ENCODE assay signal across 2 cellular contexts in the genomic region with DNA sequence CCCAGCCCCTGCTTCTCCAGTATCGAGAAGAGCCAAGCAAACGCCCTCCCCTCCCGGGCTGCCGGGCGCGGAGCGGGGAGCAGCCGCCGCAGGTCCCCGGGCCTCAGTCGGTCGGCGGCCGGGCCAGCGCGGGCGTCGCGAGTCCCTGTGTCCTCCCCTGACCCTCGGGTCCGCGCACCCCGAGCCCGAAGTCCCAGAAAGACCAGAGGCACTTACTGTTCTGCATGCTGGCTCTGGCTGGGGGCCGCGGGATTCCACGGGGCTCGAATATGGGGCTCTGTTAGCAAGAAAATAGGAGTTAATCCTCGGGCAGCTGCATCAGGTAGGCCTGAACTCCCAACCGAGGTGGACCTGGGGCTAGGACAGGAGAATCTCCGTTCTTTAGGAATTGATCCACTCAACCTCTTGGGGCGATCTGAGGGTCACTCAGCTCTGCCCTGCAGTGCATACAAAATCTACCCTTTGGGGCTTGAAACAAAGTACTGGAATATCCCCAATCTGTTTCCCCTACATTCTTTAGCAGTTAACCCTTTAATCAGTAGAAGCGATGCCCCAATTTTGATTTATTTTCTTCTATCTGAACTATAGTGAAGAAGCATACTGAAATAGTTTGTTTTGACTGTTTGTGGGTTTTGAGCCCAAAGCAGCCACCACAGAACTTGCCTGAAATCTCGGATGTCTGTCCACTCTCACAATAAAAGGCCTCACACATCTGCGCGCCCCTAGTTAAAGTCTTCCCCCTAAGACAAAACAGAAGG.
TF ChIP-seq lines count a peak whose summit lies in the region.

No MANE protein-coding gene starts in this region.

TF ChIP-seq in H1, 55 proteins besides CTCF, POLR2A, EP300 and RAD21 (continues in another document):
- TF ChIP-seq NRF1 (IDR thresholded peaks at IDR 0.05; ENCODE audit: low read depth, low read length) (no peak), SIX5 (IDR thresholded peaks at IDR 0.05; ENCODE audit: low read depth, low read length) (no peak), JUN (IDR thresholded peaks at IDR 0.05; ENCODE audit: low read depth, low read length) (no peak), KDM1A (IDR thresholded peaks at IDR 0.05; ENCODE audit: borderline replicate concordance, low read length) (no peak), SP2 (IDR thresholded peaks at IDR 0.05; ENCODE audit: low read length) (no peak), HDAC2 (IDR thresholded peaks at IDR 0.05; ENCODE audit: borderline replicate concordance in 1 of 2, low read depth in 2 of 2, low read length in 2 of 2) (no peak), CHD7 (IDR thresholded peaks at IDR 0.05; ENCODE audit: insufficient replicate concordance, low read length) (no peak), GTF2F1 (IDR thresholded peaks at IDR 0.05; ENCODE audit: borderline replicate concordance, low read depth, low read length) (no peak), SP4 (IDR thresholded peaks at IDR 0.05; ENCODE audit: low read length) (no peak), SIRT6 (IDR thresholded peaks at IDR 0.05; ENCODE audit: low read length) (no peak), RBBP5 (IDR thresholded peaks at IDR 0.05; ENCODE audit: borderline replicate concordance, low read depth, low read length) (no peak), ASH2L (IDR thresholded peaks at IDR 0.05; ENCODE audit: low read length) (peak; percentile 43), MAFK (IDR thresholded peaks at IDR 0.05; ENCODE audit: low read depth, low read length) (no peak), SP1 (IDR thresholded peaks at IDR 0.05; ENCODE audit: low read depth, low read length) (no peak), CTBP2 (IDR thresholded peaks at IDR 0.05; ENCODE audit: borderline replicate concordance, insufficient read depth, insufficient read length, low read length) (peak; percentile 88), TAF7 (optimal IDR thresholded peaks at IDR 0.05; ENCODE audit: borderline replicate concordance, low read depth, low read length) (no peak), POLR2AphosphoS5 (IDR thresholded peaks at IDR 0.05; ENCODE audit: low read depth, low read length) (no peak)
- TF ChIP-seq, protein P1, sequence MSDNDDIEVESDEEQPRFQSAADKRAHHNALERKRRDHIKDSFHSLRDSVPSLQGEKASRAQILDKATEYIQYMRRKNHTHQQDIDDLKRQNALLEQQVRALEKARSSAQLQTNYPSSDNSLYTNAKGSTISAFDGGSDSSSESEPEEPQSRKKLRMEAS (IDR thresholded peaks at IDR 0.05), result no peak

TF ChIP-seq in HEK293T, 16 proteins besides CTCF, POLR2A, EP300 and RAD21:
- TF ChIP-seq L3MBTL2 (conservative IDR thresholded peaks at IDR 0.05), result no peak
- TF ChIP-seq FOXM1 (IDR thresholded peaks at IDR 0.05; ENCODE audit: borderline replicate concordance), result no peak
- TF ChIP-seq FOXA1 (IDR thresholded peaks at IDR 0.05), result no peak
- TF ChIP-seq NFRKB (IDR thresholded peaks at IDR 0.05), result no peak
- TF ChIP-seq, protein P2, sequence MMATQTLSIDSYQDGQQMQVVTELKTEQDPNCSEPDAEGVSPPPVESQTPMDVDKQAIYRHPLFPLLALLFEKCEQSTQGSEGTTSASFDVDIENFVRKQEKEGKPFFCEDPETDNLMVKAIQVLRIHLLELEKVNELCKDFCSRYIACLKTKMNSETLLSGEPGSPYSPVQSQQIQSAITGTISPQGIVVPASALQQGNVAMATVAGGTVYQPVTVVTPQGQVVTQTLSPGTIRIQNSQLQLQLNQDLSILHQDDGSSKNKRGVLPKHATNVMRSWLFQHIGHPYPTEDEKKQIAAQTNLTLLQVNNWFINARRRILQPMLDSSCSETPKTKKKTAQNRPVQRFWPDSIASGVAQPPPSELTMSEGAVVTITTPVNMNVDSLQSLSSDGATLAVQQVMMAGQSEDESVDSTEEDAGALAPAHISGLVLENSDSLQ (IDR thresholded peaks at IDR 0.05), result no peak
- no peak for TF ChIP-seq SUZ12 (IDR thresholded peaks at IDR 0.05)
- no peak for TF ChIP-seq CTBP1 (IDR thresholded peaks at IDR 0.05; ENCODE audit: borderline replicate concordance)
- no peak for TF ChIP-seq ELF4 (IDR thresholded peaks at IDR 0.05)
- no peak for TF ChIP-seq BHLHE40 (IDR thresholded peaks at IDR 0.05; ENCODE audit: borderline replicate concordance)
- TF ChIP-seq SP1 (IDR thresholded peaks at IDR 0.05), result no peak
- TF ChIP-seq ZNF384 (IDR thresholded peaks at IDR 0.05), result no peak
- no peak for TF ChIP-seq ARNT (IDR thresholded peaks at IDR 0.05)
- no peak for TF ChIP-seq HDGF (IDR thresholded peaks at IDR 0.05; ENCODE audit: borderline replicate concordance)
- no peak for TF ChIP-seq TARDBP (IDR thresholded peaks at IDR 0.05)
- TF ChIP-seq FOXK2 (IDR thresholded peaks at IDR 0.05), result no peak
- TF ChIP-seq LEF1 (IDR thresholded peaks at IDR 0.05; ENCODE audit: borderline replicate concordance), result no peak
TF ChIP-seq in HEK293T: peak in this region for 0.
